Comparison of ENCODE assay signal across 1 cellular context in genomic region chr6:87539554-87539953, GRCh38.
TF ChIP-seq lines count a peak whose summit lies in the region.

No MANE protein-coding gene starts in this region.

TF ChIP-seq in WTC11, 78 proteins besides CTCF, POLR2A, EP300 and RAD21 (continued from another document):
- TF ChIP-seq AR (CRISPR knock-in tag; IDR thresholded peaks at IDR 0.05) (no peak), ZNF138 (CRISPR knock-in tag; conservative IDR thresholded peaks at IDR 0.05) (no peak), RORB (CRISPR knock-in tag; IDR thresholded peaks at IDR 0.05) (no peak), HMGA2 (CRISPR knock-in tag; IDR thresholded peaks at IDR 0.05) (no peak), ZSCAN18 (CRISPR knock-in tag; IDR thresholded peaks at IDR 0.05) (no peak), ZNF423 (CRISPR knock-in tag; IDR thresholded peaks at IDR 0.05) (no peak)
